In the genomic region with DNA sequence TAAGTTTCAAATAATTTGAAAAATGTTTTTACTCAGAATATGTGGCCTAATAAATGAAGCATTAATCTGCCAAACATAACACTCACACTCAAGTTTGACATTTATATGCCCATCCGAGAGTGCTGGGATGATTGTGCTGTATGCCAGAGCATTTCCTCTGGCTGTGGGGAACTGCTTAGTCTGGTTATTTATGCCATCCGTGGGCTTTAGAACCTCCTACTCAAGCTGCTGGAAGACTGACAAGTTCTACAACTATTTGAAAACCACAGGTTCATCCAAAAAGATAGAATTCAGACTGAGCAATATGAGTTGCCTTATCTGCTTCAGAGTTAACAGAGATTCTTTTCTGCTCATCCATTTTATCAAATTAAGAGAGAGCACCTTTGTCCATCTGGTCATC, we compare ENCODE assay signal across 1 cellular context.
A peak's percentile ranks its signal among the peaks of the same experiment; 100 is the strongest.
TF ChIP-seq lines count a peak whose summit lies in the region.

No MANE protein-coding gene starts in this region.

TF ChIP-seq in HEK293, 187 proteins besides CTCF, POLR2A, EP300 and RAD21 (continued from another document):
- TF ChIP-seq PRDM6 (tag by site-specific recombination; IDR thresholded peaks at IDR 0.05) (peak; percentile 40; the same call in 1 of the 2 replicates), EGR2 (tag by site-specific recombination; IDR thresholded peaks at IDR 0.05; ENCODE audit: low read depth) (peak; percentile 49; the same call in 1 of the 2 replicates)
